In the genomic region with DNA sequence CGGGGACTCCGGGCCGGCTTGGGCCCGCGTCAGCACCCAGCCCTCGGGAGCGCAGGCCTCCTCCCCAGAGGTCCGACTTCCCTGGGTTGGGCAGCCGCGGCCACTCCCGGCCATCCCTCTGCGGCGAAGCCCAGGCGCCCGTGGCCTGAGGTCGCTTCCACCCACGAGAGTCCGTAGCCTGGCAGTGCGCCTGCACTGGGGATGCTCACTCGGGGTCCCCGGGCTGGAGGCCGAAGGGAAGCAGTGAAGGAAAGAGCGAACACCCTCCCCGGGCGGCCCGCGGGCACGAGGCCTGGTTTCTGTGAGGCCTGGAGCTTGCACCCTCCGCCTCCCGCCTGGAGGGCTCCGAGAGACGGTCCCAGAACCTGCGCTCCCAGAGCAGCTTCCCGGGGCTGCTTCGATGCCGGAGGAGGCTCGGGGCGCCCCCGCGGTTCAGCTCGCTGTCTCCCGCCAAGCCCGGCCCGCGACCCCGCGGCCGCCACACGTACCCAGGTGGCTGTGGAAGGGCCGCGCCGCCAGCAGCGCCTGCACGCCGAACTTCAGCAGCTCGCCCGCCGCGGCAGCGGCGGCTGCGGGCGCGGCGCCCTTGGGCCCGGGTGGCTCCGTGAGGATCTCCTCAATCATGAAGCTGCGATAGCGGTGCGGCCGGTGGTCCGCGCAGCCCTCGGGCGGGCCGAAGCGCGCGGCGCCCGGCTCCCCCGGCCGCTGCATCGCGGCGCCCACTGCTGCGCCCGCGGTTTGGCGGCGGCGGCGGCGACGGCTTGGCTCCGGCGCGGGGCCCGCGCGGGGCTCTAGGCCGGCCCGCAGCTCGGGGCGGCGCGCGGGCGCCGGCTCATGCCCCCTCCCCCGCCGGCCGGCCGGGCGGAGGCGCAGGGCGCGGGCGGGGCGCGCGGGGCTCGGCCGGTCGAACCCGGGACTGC, we compare ENCODE assay signal across 9 cellular contexts. TPM values are rescaled to one million over a fixed set of nuclear protein-coding genes. Genes with fewer than 3 reads are reported as not detected.
DNase-seq lines count a peak whose midpoint lies in the region; ATAC-seq and TF ChIP-seq lines count a peak whose summit lies in the region.
"Had no signal": no experiment of that assay in that cellular context is flagged by ENCODE, and none has a peak within 500 bp of the region (broad histone marks: within the 10 kb centered on the region; RNA-seq: fewer than 3 reads in every experiment).

A gene with protein sequence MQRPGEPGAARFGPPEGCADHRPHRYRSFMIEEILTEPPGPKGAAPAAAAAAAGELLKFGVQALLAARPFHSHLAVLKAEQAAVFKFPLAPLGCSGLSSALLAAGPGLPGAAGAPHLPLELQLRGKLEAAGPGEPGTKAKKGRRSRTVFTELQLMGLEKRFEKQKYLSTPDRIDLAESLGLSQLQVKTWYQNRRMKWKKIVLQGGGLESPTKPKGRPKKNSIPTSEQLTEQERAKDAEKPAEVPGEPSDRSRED (minus strand): TSS at position 920 of the 920 bp plus-strand sequence. CDS start 209 bp downstream, at position 711.

- no TSS peak for BruUV-seq in IMR-90 (replicated peaks; lab: Mats Ljungman, UMichigan)

- no peak within 1 kb of the TSS for H3K56ac ChIP-seq in IMR-90 (ENCODE audit: extremely low read depth, insufficient read depth, low read length)

- H4K20me1 ChIP-seq in IMR-90 (ENCODE audit: insufficient read depth, low read length) = no peaks in the 10 kb centered on the region; the same call in 1 of the 2 replicates

- peak within 1 kb of the TSS; percentile 62 for H2AK9ac ChIP-seq in IMR-90 (replicated peaks; ENCODE audit: low read depth, low read length, poor library complexity)

- H3K27ac ChIP-seq in CD8-positive, alpha-beta T cell (ENCODE audit: low read depth, low read length) = no peak within 1 kb of the TSS
- H3K27ac ChIP-seq in IMR-90 (ENCODE audit: insufficient read depth, low read length) (no peak within 1 kb of the TSS), substantia nigra (ENCODE audit: low read depth, low read length, poor library complexity, severe bottlenecking) (no peak within 1 kb of the TSS)

- no peak within 1 kb of the TSS for H4K8ac ChIP-seq in IMR-90 (ENCODE audit: low read depth in 2 of 2, low read length in 2 of 2)

- no peak within 1 kb of the TSS for H3K4ac ChIP-seq in IMR-90 (ENCODE audit: low read depth, low read length)

- peaks cover 62% of the 10 kb centered on the region for H3K27me3 ChIP-seq in CD8-positive, alpha-beta T cell (ENCODE audit: insufficient read depth, low read length)
- peaks cover 95% of the 10 kb centered on the region for H3K27me3 ChIP-seq in IMR-90 (ENCODE audit: control insufficient read depth, insufficient read depth, low read length)

- peaks cover 65% of the 10 kb centered on the region for H3K27me3 Mint-ChIP-seq in CD8-positive, alpha-beta T cell (ENCODE audit: low read depth)
- peaks cover 77 to 94% of the 10 kb centered on the region in 2 donors for H3K27me3 Mint-ChIP-seq in effector memory CD8-positive, alpha-beta T cell
- peaks cover 69% of the 10 kb centered on the region for H3K27me3 Mint-ChIP-seq in osteocyte (ENCODE audit: unreplicated experiment)

- no peak within 1 kb of the TSS for H4K5ac ChIP-seq in IMR-90 (ENCODE audit: low read depth, low read length)

- no peak for TF ChIP-seq POLR2A in IMR-90 (IDR thresholded peaks at IDR 0.05; ENCODE audit: low read depth, low read length)

- H2BK5ac ChIP-seq in IMR-90 (ENCODE audit: low read depth, low read length, poor library complexity, severe bottlenecking) = no peak within 1 kb of the TSS

- dilution Hi-C loops in IMR-90 (cut with HindIII; ENCODE audit: low sequenced_read_pairs, unreplicated experiment) = no loop called here

- no peak for TF ChIP-seq RAD21 in IMR-90 (IDR thresholded peaks at IDR 0.05; ENCODE audit: low read length)

- H3K9me3 ChIP-seq in CD8-positive, alpha-beta T cell (ENCODE audit: low read length) = no peaks in the 10 kb centered on the region
- peaks cover 9% of the 10 kb centered on the region for H3K9me3 ChIP-seq in IMR-90 (ENCODE audit: control insufficient read depth, insufficient read depth, low read length)

- peak within 1 kb of the TSS; percentile 37 for H3K4me3 ChIP-seq in CD8-positive, alpha-beta T cell (ENCODE audit: low read depth, low read length)
- H3K4me3 ChIP-seq in IMR-90 (ENCODE audit: insufficient read depth, low read depth, low read length) = no peak within 1 kb of the TSS

- H3K36me3 Mint-ChIP-seq in CD8-positive, alpha-beta T cell = no peaks in the 10 kb centered on the region
- no peaks in the 10 kb centered on the region for H3K36me3 Mint-ChIP-seq in effector memory CD8-positive, alpha-beta T cell (ENCODE audit: insufficient read depth)
- H3K36me3 Mint-ChIP-seq in osteocyte (ENCODE audit: unreplicated experiment) = peaks cover 6% of the 10 kb centered on the region

- H3K18ac ChIP-seq in IMR-90 (ENCODE audit: low read depth, low read length) = no peak within 1 kb of the TSS

- no peak within 1 kb of the TSS for H2AK5ac ChIP-seq in IMR-90 (ENCODE audit: low read depth, low read length)

- in situ Hi-C loops in IMR-90 (cut with MboI; ENCODE audit: low sequenced_read_pairs) = loop anchor here (25.0 kb wide), 2 partner anchors 542 to 792 kb away; no protein-coding TSS in a partner anchor

- H3K23ac ChIP-seq in IMR-90 (ENCODE audit: low read depth, low read length) = no peak within 1 kb of the TSS

- H3K9me3 Mint-ChIP-seq in CD8-positive, alpha-beta T cell = no peaks in the 10 kb centered on the region
- no peaks in the 10 kb centered on the region for H3K9me3 Mint-ChIP-seq in effector memory CD8-positive, alpha-beta T cell
- H3K9me3 Mint-ChIP-seq in osteocyte (ENCODE audit: unreplicated experiment) = no peaks in the 10 kb centered on the region

- H3K4me1 Mint-ChIP-seq in CD8-positive, alpha-beta T cell (ENCODE audit: low read depth) = peaks cover 47% of the 10 kb centered on the region
- H3K4me1 Mint-ChIP-seq in effector memory CD8-positive, alpha-beta T cell (ENCODE audit: low read depth in 2 of 2) = peaks cover 26 to 48% of the 10 kb centered on the region in 2 donors
- H3K4me1 Mint-ChIP-seq in osteocyte (ENCODE audit: unreplicated experiment) = peaks cover 36% of the 10 kb centered on the region

- peak within 1 kb of the TSS; percentile 52; the same call in 1 of the 2 replicates for H3K4me2 ChIP-seq in IMR-90 (ENCODE audit: low read depth, low read length)

- DNase-seq in CD8-positive, alpha-beta T cell = no peak
- no peak for DNase-seq in IMR-90
- DNase-seq in effector memory CD8-positive, alpha-beta T cell = no peak
- no peak for DNase-seq in osteocyte (ENCODE audit: extremely low spot score, unreplicated experiment)
- no peak for DNase-seq in substantia nigra (lab: John Stamatoyannopoulos, UW)

- H3K4me3 Mint-ChIP-seq in CD8-positive, alpha-beta T cell = peak within 1 kb of the TSS; percentile 75
- H3K4me3 Mint-ChIP-seq in effector memory CD8-positive, alpha-beta T cell = peak within 1 kb of the TSS; percentile 35 to 85
- H3K4me3 Mint-ChIP-seq in osteocyte (ENCODE audit: unreplicated experiment) = peak within 1 kb of the TSS; percentile 69

- intact Hi-C loops in CD8-positive, alpha-beta T cell (cut with DNase I, micrococcal nuclease) = no loop called here
- intact Hi-C loops in IMR-90 (cut with micrococcal nuclease) = no loop called here

- peak within 1 kb of the TSS; percentile 29 for H2AFZ ChIP-seq in IMR-90 (replicated peaks; ENCODE audit: low read length, poor library complexity)

- CTCF ChIA-PET in CD8-positive, alpha-beta T cell (lab: Charles Lee) = no interaction called here
- CTCF ChIA-PET in IMR-90 (lab: Yijun Ruan, JAX) = no interaction called here

- no peak within 1 kb of the TSS for H4K91ac ChIP-seq in IMR-90 (ENCODE audit: insufficient read depth, low read depth, low read length)

- H2BK20ac ChIP-seq in IMR-90 (ENCODE audit: low read depth, low read length) = no peak within 1 kb of the TSS

- no peak within 1 kb of the TSS for H3K14ac ChIP-seq in IMR-90 (replicated peaks; ENCODE audit: low read depth, low read length)

- no peak for TF ChIP-seq CTCF in CD8-positive, alpha-beta T cell (IDR thresholded peaks at IDR 0.05)
- TF ChIP-seq CTCF in IMR-90 (conservative IDR thresholded peaks at IDR 0.05; ENCODE audit: low read depth, low read length) = no peak
- no peak for TF ChIP-seq CTCF in osteocyte (IDR thresholded peaks at IDR 0.05)

- H3K36me3 ChIP-seq in CD8-positive, alpha-beta T cell (ENCODE audit: insufficient read depth, low read length) = no peaks in the 10 kb centered on the region
- no peaks in the 10 kb centered on the region for H3K36me3 ChIP-seq in IMR-90 (ENCODE audit: control insufficient read depth, insufficient read depth, low read length)

- no peaks in the 10 kb centered on the region for H3K79me1 ChIP-seq in IMR-90 (ENCODE audit: low read depth in 1 of 2, low read length in 2 of 2)

- H3K27ac Mint-ChIP-seq in CD8-positive, alpha-beta T cell = peak within 1 kb of the TSS; percentile 28
- no peak within 1 kb of the TSS for H3K27ac Mint-ChIP-seq in effector memory CD8-positive, alpha-beta T cell
- H3K27ac Mint-ChIP-seq in osteocyte (ENCODE audit: unreplicated experiment) = no peak within 1 kb of the TSS

- peaks cover 49% of the 10 kb centered on the region for H3K4me1 ChIP-seq in CD8-positive, alpha-beta T cell (ENCODE audit: insufficient read depth, low read length)
- peaks cover 3% of the 10 kb centered on the region; the same call in 1 of the 2 replicates for H3K4me1 ChIP-seq in IMR-90 (ENCODE audit: control insufficient read depth, insufficient read depth, low read length)

- no peak within 1 kb of the TSS for H2BK120ac ChIP-seq in IMR-90 (ENCODE audit: low read depth, low read length)

- no peaks in the 10 kb centered on the region for H3K9me1 ChIP-seq in IMR-90 (ENCODE audit: insufficient read depth, low read length)

- no peak for ATAC-seq in CD8-positive, alpha-beta T cell
- ATAC-seq in IMR-90 (ENCODE audit: low read depth) (no peak), HG03432 (IDR thresholded peaks at IDR 0.05; ENCODE audit: unreplicated experiment) (no peak), GM18909 (IDR thresholded peaks at IDR 0.05; ENCODE audit: poor library complexity, unreplicated experiment) (no peak), HG02884 (IDR thresholded peaks at IDR 0.05; ENCODE audit: unreplicated experiment) (no peak)
- ATAC-seq in effector memory CD8-positive, alpha-beta T cell (replicated peaks) = no peak

- 9% methylated on average over 29 of the region's 126 CpGs; no CpG with 5 or more reads in 1 of the 2 experiments for WGBS in IMR-90 (ENCODE audit: extremely low coverage in 2 of 2, insufficient read length in 1 of 2), 2 experiments

- no peak within 1 kb of the TSS for H2BK15ac ChIP-seq in IMR-90 (ENCODE audit: low read depth, low read length)

- H3K9ac ChIP-seq in IMR-90 (ENCODE audit: low read depth, low read length) = no peak within 1 kb of the TSS

- POLR2A ChIA-PET in CD8-positive, alpha-beta T cell (lab: Charles Lee) = no interaction called here
- POLR2A ChIA-PET in IMR-90 (lab: Charles Lee; ENCODE audit: unreplicated experiment) = no interaction called here

TF ChIP-seq in IMR-90, 13 proteins besides CTCF, POLR2A, EP300 and RAD21 (continues in another document):
- TF ChIP-seq FOS (IDR thresholded peaks at IDR 0.05; ENCODE audit: low read depth, low read length) = no peak
- no peak for TF ChIP-seq MAZ (IDR thresholded peaks at IDR 0.05; ENCODE audit: borderline replicate concordance, low read depth, low read length)
- TF ChIP-seq SMC3 (IDR thresholded peaks at IDR 0.05; ENCODE audit: low read depth, low read length) = no peak

RNA-seq across cellular contexts. Expression of the gene that starts here (rescaled TPM):
- total RNA-seq in CD8-positive, alpha-beta T cell = under 1 TPM; 0.54 to 0.78 TPM
- total RNA-seq in IMR-90 (2012; rRNA removed) = not detected in 2 replicates
- not detected in 2 replicates for polyA plus RNA-seq in IMR-90 (2012; rRNA removed)
- 0.03 TPM in 1 of 2 replicates, not detected in the other for polyA plus RNA-seq in IMR-90 (2012; cell fraction: cytosol; rRNA removed)
- polyA plus RNA-seq in IMR-90 (2012; cell fraction: nucleus; rRNA removed; ENCODE audit: low replicate concordance) = not detected in 2 replicates
- total RNA-seq in osteocyte = 1.7 and 2.2 TPM in 2 replicates
- total RNA-seq: renal cortical epithelial cell had no signal
